ENCODE assay signal across 8 cellular contexts in genomic region chr9:112844771-112845542, GRCh38. TPM values are rescaled to one million over a fixed set of nuclear protein-coding genes. Genes with fewer than 3 reads are reported as not detected.
DNase-seq lines count a peak whose midpoint lies in the region; ATAC-seq, FAIRE-seq and TF ChIP-seq lines count a peak whose summit lies in the region.

No MANE protein-coding gene starts in this region.

- H2AFZ ChIP-seq in H9 (ENCODE audit: low read length): no peak overlapping the region

- no peaks in the 10 kb centered on the region for H4K20me1 ChIP-seq in H9 (ENCODE audit: control insufficient read depth, insufficient read depth, insufficient read length)

- H3K4me3 Mint-ChIP-seq in H9: no peak overlapping the region

- no peak overlapping the region for H4K8ac ChIP-seq in H9 (replicated peaks; ENCODE audit: insufficient read length, low read depth, low read length)

- no CpG with 5 or more reads among the region's 15 CpGs for WGBS in H9 (ENCODE audit: extremely low coverage, insufficient read length, low lambda C conversion rate)
- WGBS in right cardiac atrium: 32% methylated on average over 15 of the region's 15 CpGs

- H3K36me3 ChIP-seq in adipocyte (ENCODE audit: control insufficient read depth, insufficient read depth, low read length, severe bottlenecking) (peaks cover under 1% of the 10 kb centered on the region), skeletal muscle tissue (ENCODE audit: control insufficient read depth in 3 of 3, insufficient read depth in 3 of 3, low read length in 3 of 3) (peaks cover 0 to 1% (median 0%) of the 10 kb centered on the region in 3 donors)

- no peak overlapping the region for H3K27ac ChIP-seq in H9 (ENCODE audit: insufficient read length, low read depth, low read length)
- H3K27ac ChIP-seq in right cardiac atrium (ENCODE audit: low read length): no peak overlapping the region
- no peak overlapping the region for H3K27ac ChIP-seq in skeletal muscle tissue (ENCODE audit: low read depth, low read length)

- no peaks in the 10 kb centered on the region for H3K9me3 ChIP-seq in H9 (ENCODE audit: control insufficient read depth, low read depth, low read length)
- no peaks in the 10 kb centered on the region for H3K9me3 ChIP-seq in adipocyte (ENCODE audit: control insufficient read depth, low read length)
- H3K9me3 ChIP-seq in right cardiac atrium (ENCODE audit: control insufficient read depth, low read length): no peaks in the 10 kb centered on the region
- no peaks in the 10 kb centered on the region for H3K9me3 ChIP-seq in skeletal muscle tissue (ENCODE audit: control insufficient read depth in 3 of 3, low read length in 3 of 3)

- H3K4me3 ChIP-seq in adipocyte (ENCODE audit: low read length) (no peak overlapping the region), right cardiac atrium (ENCODE audit: low read length) (no peak overlapping the region), skeletal muscle tissue (ENCODE audit: low read length in 3 of 3) (peak overlapping the region in 2 of 3 donors; percentile 20 to 35)

- no peaks in the 10 kb centered on the region for H3K79me2 ChIP-seq in H9 (ENCODE audit: insufficient read depth, low read length)

- peak; percentile 98 for TF ChIP-seq CTCF in H9 (conservative IDR thresholded peaks at IDR 0.05)

- H3K79me1 ChIP-seq in H9 (ENCODE audit: insufficient read depth, low read depth, low read length, poor library complexity, severe bottlenecking): no peaks in the 10 kb centered on the region

- H3K9ac ChIP-seq in H9 (ENCODE audit: extremely low read depth, insufficient read length, low read length): no peak overlapping the region
- H3K9ac ChIP-seq in adipocyte (ENCODE audit: low read length): peak overlapping the region; percentile 23
- peak overlapping the region in 1 of 3 donors; percentile 6 for H3K9ac ChIP-seq in skeletal muscle tissue (ENCODE audit: low read depth in 1 of 3, low read length in 3 of 3)

- no peak overlapping the region for H3K18ac ChIP-seq in H9 (ENCODE audit: insufficient read length, low read depth, low read length)

- ATAC-seq in right cardiac atrium: peak; percentile 61 to 76
- ATAC-seq in HG02763 (IDR thresholded peaks at IDR 0.05; ENCODE audit: unreplicated experiment): no peak

- FAIRE-seq in G401.6 (lab: Jason Lieb, UNC): peak; percentile 82

- H4K91ac ChIP-seq in H9 (ENCODE audit: insufficient read length, low read depth, low read length): no peak overlapping the region

- no peak overlapping the region for H2BK12ac ChIP-seq in H9 (ENCODE audit: insufficient read length, low read depth, low read length)

- no peak overlapping the region; a peak in 1 of 7 replicates for H3K27ac Mint-ChIP-seq in H9

- H3K14ac ChIP-seq in H9 (ENCODE audit: insufficient read depth, low read length): no peak overlapping the region

- H3T11ph ChIP-seq in H9 (ENCODE audit: low read length): no peak overlapping the region

- H3K9me3 Mint-ChIP-seq in H9: no peaks in the 10 kb centered on the region

- H3K36me3 Mint-ChIP-seq in H9 (ENCODE audit: insufficient read depth in 1 of 3, low read depth in 3 of 3): peaks cover 0 to 7% (median 0%) of the 10 kb centered on the region in 3 experiments; a peak in 3 of 7 replicates

- H3K23me2 ChIP-seq in H9 (ENCODE audit: insufficient read length, low read depth, low read length, poor library complexity, severe bottlenecking): no peaks in the 10 kb centered on the region

- H4K5ac ChIP-seq in H9 (ENCODE audit: insufficient read length, low read depth, low read length): no peak overlapping the region

- peak; percentile 77 for DNase-seq in H9
- peak; percentile 66 for DNase-seq in MV-4-11 (lab: John Stamatoyannopoulos, UW)
- peak; percentile 42 to 56 (median 54) for DNase-seq in T-helper 1 cell
- DNase-seq in adipocyte (ENCODE audit: low read depth): peak; percentile 88
- DNase-seq in right cardiac atrium: peak; percentile 75 to 91 (median 90)

- H3K27me3 ChIP-seq in H9 (ENCODE audit: insufficient read depth, low read length): no peaks in the 10 kb centered on the region
- no peaks in the 10 kb centered on the region for H3K27me3 ChIP-seq in adipocyte (replicated peaks; ENCODE audit: control insufficient read depth, insufficient read depth, low read length)
- no peaks in the 10 kb centered on the region for H3K27me3 ChIP-seq in right cardiac atrium (ENCODE audit: control insufficient read depth, insufficient read depth)
- no peaks in the 10 kb centered on the region for H3K27me3 ChIP-seq in skeletal muscle tissue (ENCODE audit: control insufficient read depth in 3 of 3, insufficient read depth in 3 of 3, low read length in 3 of 3)

- H3K4me1 ChIP-seq in H9 (ENCODE audit: insufficient read depth, low read length): peaks cover 8% of the 10 kb centered on the region; the same call in 1 of the 2 replicates
- H3K4me1 ChIP-seq in adipocyte (ENCODE audit: control insufficient read depth, insufficient read depth, low read length): peaks cover 3% of the 10 kb centered on the region
- H3K4me1 ChIP-seq in right cardiac atrium (ENCODE audit: control insufficient read depth, insufficient read depth, low read length): no peaks in the 10 kb centered on the region
- H3K4me1 ChIP-seq in skeletal muscle tissue (ENCODE audit: control insufficient read depth in 3 of 3, insufficient read depth in 3 of 3, low read length in 3 of 3): no peaks in the 10 kb centered on the region

- H3K4me1 Mint-ChIP-seq in H9: peaks cover 39 to 50% of the 10 kb centered on the region in 2 experiments

- no peak overlapping the region for H3K23ac ChIP-seq in H9 (ENCODE audit: insufficient read length, low read depth, low read length)

- H2BK20ac ChIP-seq in H9 (ENCODE audit: low read depth, low read length, poor library complexity, severe bottlenecking): no peak overlapping the region

- H2AK5ac ChIP-seq in H9 (ENCODE audit: insufficient read length, low read length): no peak overlapping the region

- H3K56ac ChIP-seq in H9 (ENCODE audit: insufficient read length, low read depth, low read length): no peak overlapping the region

- no peak overlapping the region for H3K4ac ChIP-seq in H9 (ENCODE audit: low read depth, low read length)

- H2BK120ac ChIP-seq in H9 (ENCODE audit: low read depth, low read length, poor library complexity, severe bottlenecking): no peak overlapping the region

- no peaks in the 10 kb centered on the region for H3K27me3 Mint-ChIP-seq in H9 (ENCODE audit: low read depth)

- H3K4me2 ChIP-seq in H9 (ENCODE audit: insufficient read depth, insufficient read length, low read length): no peak overlapping the region

- no peak overlapping the region for H2BK15ac ChIP-seq in H9 (ENCODE audit: low read depth, low read length)

- H2BK5ac ChIP-seq in H9 (ENCODE audit: insufficient read length, low read length): no peak overlapping the region

- intact Hi-C loops in right cardiac atrium (cut with DNase I): loop anchor here in 2 of 4 donors (5.0 kb wide), 1 partner anchor 57 kb away; no protein-coding TSS in a partner anchor

RNA-seq across cellular contexts. Expression of gene SLC46A2, which starts 45.7 kb away (rescaled TPM):
- total RNA-seq in H9 (2021) (not detected in 2 replicates), right cardiac atrium (not detected), skeletal muscle tissue (under 0.01 TPM)
- 0.02 TPM for polyA plus RNA-seq in right cardiac atrium

Comparison
In these comparisons a context has a peak if more than half of its experiments do, and no peak if none do; other contexts are left out.
1. H3K4me3 ChIP-seq: peak in skeletal muscle tissue (2 of 3); none in adipocyte (single experiment) and right cardiac atrium (single experiment).
2. Peak in every context shown above with its lines, with median percentiles within 50 percentile points of each other: DNase-seq.